ENCODE assay signal across 16 cellular contexts in genomic region chr2:141508806-141509595, GRCh38.
"Had no signal": no experiment of that assay in that cellular context is flagged by ENCODE, and none has a peak within 500 bp of the region (broad histone marks: within the 10 kb centered on the region; RNA-seq: fewer than 3 reads in every experiment).

No MANE protein-coding gene starts in this region.

- DNase-seq: activated CD4-positive, alpha-beta T cell treated with anti-CD3 and anti-CD28 coated beads, Interleukin-2, amount 50 U/mL, for 48 hours; activated effector memory CD4-positive, alpha-beta T cell treated with anti-CD3 and anti-CD28 coated beads, Interleukin-2, amount 50 U/mL, for 16 hours; activated T-cell treated with anti-CD3 and anti-CD28 coated beads, Interleukin-2, amount 50 U/mL, for 1 hour; amniotic stem cell; body of pancreas; esophagus squamous epithelium; foreskin keratinocyte; heart left ventricle; ovary; stimulated activated CD4-positive, alpha-beta T cell treated with anti-CD3 and anti-CD28 coated beads, Interleukin-4, amount 100 ng/mL, for 1 hour; stimulated activated naive CD4-positive, alpha-beta T cell; T-helper 9 cell; transverse colon; WERI-Rb-1 had no signal

- H3K4me3 ChIP-seq: body of pancreas, coronary artery, esophagus squamous epithelium, heart left ventricle, neural progenitor cell, ovary, transverse colon had no signal

- H3K36me3 ChIP-seq: esophagus squamous epithelium, heart left ventricle, neural progenitor cell, ovary, transverse colon, WERI-Rb-1 had no signal

- H3K27ac ChIP-seq: body of pancreas, coronary artery, esophagus squamous epithelium, foreskin keratinocyte, heart left ventricle, neural progenitor cell, ovary, transverse colon, WERI-Rb-1 had no signal

- H3K4me1 ChIP-seq: body of pancreas, esophagus squamous epithelium, foreskin keratinocyte, heart left ventricle, neural progenitor cell, transverse colon had no signal

- H3K9me3 ChIP-seq: body of pancreas, esophagus squamous epithelium, heart left ventricle, ovary, transverse colon had no signal
